ENCODE assay signal across 1 cellular context in the genomic region with DNA sequence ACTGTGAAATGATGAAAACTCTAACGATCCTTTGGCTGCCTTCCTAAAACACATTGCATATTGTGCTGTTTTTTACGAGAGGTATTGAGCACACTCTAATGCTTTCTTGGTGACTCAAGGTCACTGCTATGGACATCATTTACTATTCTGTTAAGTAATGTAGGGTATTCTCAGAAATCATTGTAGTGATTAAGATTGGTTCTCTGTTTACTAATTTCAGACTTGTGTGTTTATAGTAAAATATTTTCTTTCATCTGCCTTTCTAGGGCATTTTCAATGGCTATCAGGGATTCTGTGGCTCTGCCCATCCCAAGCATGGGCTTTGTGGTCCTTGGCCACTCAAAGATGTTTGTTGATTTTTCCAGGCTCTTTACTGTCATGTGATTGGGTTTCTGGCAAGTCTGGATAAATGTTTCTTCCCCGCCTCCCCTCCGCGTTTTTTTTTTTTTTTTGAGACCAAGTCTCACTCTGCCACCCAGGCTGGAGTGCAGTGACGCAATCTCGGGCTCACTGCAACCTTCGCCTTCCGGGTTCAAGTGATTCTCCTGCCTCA.
TF ChIP-seq lines count a peak whose summit lies in the region.

No MANE protein-coding gene starts in this region.

TF ChIP-seq in HEK293, 187 proteins besides CTCF, POLR2A, EP300 and RAD21 (continued from another document and continues in another):
- TF ChIP-seq, protein P1, sequence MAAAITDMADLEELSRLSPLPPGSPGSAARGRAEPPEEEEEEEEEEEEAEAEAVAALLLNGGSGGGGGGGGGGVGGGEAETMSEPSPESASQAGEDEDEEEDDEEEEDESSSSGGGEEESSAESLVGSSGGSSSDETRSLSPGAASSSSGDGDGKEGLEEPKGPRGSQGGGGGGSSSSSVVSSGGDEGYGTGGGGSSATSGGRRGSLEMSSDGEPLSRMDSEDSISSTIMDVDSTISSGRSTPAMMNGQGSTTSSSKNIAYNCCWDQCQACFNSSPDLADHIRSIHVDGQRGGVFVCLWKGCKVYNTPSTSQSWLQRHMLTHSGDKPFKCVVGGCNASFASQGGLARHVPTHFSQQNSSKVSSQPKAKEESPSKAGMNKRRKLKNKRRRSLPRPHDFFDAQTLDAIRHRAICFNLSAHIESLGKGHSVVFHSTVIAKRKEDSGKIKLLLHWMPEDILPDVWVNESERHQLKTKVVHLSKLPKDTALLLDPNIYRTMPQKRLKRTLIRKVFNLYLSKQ (tag by site-specific recombination; IDR thresholded peaks at IDR 0.05; ENCODE audit: borderline replicate concordance) = no peak
- TF ChIP-seq SP7 (tag by site-specific recombination; IDR thresholded peaks at IDR 0.05) (0 out of 2 replicates have a peak, but pooled peaks have one; percentile 13), ZNF664 (tag by site-specific recombination; IDR thresholded peaks at IDR 0.05) (no peak), ZNF335 (tag by site-specific recombination; conservative IDR thresholded peaks at IDR 0.05) (peak; percentile 32), ZNF175 (tag by site-specific recombination; IDR thresholded peaks at IDR 0.05) (no peak), ZNF654 (tag by site-specific recombination; IDR thresholded peaks at IDR 0.05; ENCODE audit: low read depth) (no peak), ZNF626 (tag by site-specific recombination; IDR thresholded peaks at IDR 0.05) (no peak), ZNF140 (tag by site-specific recombination; IDR thresholded peaks at IDR 0.05) (no peak), ZNF629 (tag by site-specific recombination; IDR thresholded peaks at IDR 0.05) (peak; percentile 43; the same call in 1 of the 2 replicates), SP2 (tag by site-specific recombination; IDR thresholded peaks at IDR 0.05) (peak; percentile 52), ZNF350 (tag by site-specific recombination; IDR thresholded peaks at IDR 0.05) (no peak), ZNF394 (tag by site-specific recombination; IDR thresholded peaks at IDR 0.05; ENCODE audit: borderline replicate concordance) (no peak), ZNF423 (tag by site-specific recombination; IDR thresholded peaks at IDR 0.05) (no peak), KLF1 (tag by site-specific recombination; IDR thresholded peaks at IDR 0.05) (0 out of 2 replicates have a peak, but pooled peaks have one; percentile 10), ZNF785 (tag by site-specific recombination; IDR thresholded peaks at IDR 0.05) (no peak), ZNF768 (tag by site-specific recombination; IDR thresholded peaks at IDR 0.05) (no peak), ZNF624 (tag by site-specific recombination; IDR thresholded peaks at IDR 0.05) (no peak), ZNF514 (tag by site-specific recombination; IDR thresholded peaks at IDR 0.05) (no peak), ZBTB21 (tag by site-specific recombination; IDR thresholded peaks at IDR 0.05) (no peak), MEIS1 (CRISPR knock-in tag; IDR thresholded peaks at IDR 0.05; ENCODE audit: borderline replicate concordance) (no peak), ZNF24 (tag by site-specific recombination; IDR thresholded peaks at IDR 0.05) (no peak; the same call in 1 of the 2 replicates), ZBTB1 (tag by site-specific recombination; IDR thresholded peaks at IDR 0.05) (no peak), ZFP41 (tag by site-specific recombination; IDR thresholded peaks at IDR 0.05; ENCODE audit: borderline replicate concordance) (no peak), ZNF132 (tag by site-specific recombination; IDR thresholded peaks at IDR 0.05; ENCODE audit: borderline replicate concordance) (no peak), SP3 (tag by site-specific recombination; IDR thresholded peaks at IDR 0.05) (no peak), ZNF433 (tag by site-specific recombination; IDR thresholded peaks at IDR 0.05; ENCODE audit: low read depth) (no peak), ZNF585B (tag by site-specific recombination; IDR thresholded peaks at IDR 0.05) (no peak), ZSCAN16 (tag by site-specific recombination; IDR thresholded peaks at IDR 0.05) (no peak), ZNF121 (tag by site-specific recombination; IDR thresholded peaks at IDR 0.05) (no peak), ZNF155 (tag by site-specific recombination; IDR thresholded peaks at IDR 0.05) (no peak), ZNF600 (tag by site-specific recombination; IDR thresholded peaks at IDR 0.05) (0 out of 2 replicates have a peak, but pooled peaks have one; percentile 15)
- TF ChIP-seq, protein P2, sequence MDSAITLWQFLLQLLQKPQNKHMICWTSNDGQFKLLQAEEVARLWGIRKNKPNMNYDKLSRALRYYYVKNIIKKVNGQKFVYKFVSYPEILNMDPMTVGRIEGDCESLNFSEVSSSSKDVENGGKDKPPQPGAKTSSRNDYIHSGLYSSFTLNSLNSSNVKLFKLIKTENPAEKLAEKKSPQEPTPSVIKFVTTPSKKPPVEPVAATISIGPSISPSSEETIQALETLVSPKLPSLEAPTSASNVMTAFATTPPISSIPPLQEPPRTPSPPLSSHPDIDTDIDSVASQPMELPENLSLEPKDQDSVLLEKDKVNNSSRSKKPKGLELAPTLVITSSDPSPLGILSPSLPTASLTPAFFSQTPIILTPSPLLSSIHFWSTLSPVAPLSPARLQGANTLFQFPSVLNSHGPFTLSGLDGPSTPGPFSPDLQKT (IDR thresholded peaks at IDR 0.05; ENCODE audit: borderline replicate concordance, low read depth, low read length) = no peak
- TF ChIP-seq, protein P3, sequence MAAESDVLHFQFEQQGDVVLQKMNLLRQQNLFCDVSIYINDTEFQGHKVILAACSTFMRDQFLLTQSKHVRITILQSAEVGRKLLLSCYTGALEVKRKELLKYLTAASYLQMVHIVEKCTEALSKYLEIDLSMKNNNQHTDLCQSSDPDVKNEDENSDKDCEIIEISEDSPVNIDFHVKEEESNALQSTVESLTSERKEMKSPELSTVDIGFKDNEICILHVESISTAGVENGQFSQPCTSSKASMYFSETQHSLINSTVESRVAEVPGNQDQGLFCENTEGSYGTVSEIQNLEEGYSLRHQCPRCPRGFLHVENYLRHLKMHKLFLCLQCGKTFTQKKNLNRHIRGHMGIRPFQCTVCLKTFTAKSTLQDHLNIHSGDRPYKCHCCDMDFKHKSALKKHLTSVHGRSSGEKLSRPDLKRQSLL (tag by site-specific recombination; IDR thresholded peaks at IDR 0.05) = no peak
- TF ChIP-seq, protein P4, sequence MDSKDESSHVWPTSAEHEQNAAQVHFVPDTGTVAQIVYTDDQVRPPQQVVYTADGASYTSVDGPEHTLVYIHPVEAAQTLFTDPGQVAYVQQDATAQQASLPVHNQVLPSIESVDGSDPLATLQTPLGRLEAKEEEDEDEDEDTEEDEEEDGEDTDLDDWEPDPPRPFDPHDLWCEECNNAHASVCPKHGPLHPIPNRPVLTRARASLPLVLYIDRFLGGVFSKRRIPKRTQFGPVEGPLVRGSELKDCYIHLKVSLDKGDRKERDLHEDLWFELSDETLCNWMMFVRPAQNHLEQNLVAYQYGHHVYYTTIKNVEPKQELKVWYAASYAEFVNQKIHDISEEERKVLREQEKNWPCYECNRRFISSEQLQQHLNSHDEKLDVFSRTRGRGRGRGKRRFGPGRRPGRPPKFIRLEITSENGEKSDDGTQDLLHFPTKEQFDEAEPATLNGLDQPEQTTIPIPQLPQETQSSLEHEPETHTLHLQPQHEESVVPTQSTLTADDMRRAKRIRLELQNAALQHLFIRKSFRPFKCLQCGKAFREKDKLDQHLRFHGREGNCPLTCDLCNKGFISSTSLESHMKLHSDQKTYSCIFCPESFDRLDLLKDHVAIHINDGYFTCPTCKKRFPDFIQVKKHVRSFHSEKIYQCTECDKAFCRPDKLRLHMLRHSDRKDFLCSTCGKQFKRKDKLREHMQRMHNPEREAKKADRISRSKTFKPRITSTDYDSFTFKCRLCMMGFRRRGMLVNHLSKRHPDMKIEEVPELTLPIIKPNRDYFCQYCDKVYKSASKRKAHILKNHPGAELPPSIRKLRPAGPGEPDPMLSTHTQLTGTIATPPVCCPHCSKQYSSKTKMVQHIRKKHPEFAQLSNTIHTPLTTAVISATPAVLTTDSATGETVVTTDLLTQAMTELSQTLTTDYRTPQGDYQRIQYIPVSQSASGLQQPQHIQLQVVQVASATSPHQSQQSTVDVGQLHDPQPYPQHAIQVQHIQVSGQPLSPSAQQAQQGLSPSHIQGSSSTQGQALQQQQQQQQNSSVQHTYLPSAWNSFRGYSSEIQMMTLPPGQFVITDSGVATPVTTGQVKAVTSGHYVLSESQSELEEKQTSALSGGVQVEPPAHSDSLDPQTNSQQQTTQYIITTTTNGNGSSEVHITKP (tag by site-specific recombination; IDR thresholded peaks at IDR 0.05) = no peak
- TF ChIP-seq, protein P5, sequence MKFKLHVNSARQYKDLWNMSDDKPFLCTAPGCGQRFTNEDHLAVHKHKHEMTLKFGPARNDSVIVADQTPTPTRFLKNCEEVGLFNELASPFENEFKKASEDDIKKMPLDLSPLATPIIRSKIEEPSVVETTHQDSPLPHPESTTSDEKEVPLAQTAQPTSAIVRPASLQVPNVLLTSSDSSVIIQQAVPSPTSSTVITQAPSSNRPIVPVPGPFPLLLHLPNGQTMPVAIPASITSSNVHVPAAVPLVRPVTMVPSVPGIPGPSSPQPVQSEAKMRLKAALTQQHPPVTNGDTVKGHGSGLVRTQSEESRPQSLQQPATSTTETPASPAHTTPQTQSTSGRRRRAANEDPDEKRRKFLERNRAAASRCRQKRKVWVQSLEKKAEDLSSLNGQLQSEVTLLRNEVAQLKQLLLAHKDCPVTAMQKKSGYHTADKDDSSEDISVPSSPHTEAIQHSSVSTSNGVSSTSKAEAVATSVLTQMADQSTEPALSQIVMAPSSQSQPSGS (tag by site-specific recombination; IDR thresholded peaks at IDR 0.05; ENCODE audit: low read depth) = no peak
- TF ChIP-seq, protein P6, sequence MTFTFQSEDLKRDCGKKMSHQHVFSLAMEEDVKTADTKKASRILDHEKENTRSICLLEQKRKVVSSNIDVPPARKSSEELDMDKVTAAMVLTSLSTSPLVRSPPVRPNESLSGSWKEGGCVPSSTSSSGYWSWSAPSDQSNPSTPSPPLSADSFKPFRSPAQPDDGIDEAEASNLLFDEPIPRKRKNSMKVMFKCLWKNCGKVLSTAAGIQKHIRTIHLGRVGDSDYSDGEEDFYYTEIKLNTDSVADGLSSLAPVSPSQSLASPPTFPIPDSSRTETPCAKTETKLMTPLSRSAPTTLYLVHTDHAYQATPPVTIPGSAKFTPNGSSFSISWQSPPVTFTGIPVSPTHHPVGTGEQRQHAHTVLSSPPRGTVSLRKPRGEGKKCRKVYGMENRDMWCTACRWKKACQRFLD (tag by site-specific recombination; IDR thresholded peaks at IDR 0.05) = no peak
- TF ChIP-seq, protein P7, sequence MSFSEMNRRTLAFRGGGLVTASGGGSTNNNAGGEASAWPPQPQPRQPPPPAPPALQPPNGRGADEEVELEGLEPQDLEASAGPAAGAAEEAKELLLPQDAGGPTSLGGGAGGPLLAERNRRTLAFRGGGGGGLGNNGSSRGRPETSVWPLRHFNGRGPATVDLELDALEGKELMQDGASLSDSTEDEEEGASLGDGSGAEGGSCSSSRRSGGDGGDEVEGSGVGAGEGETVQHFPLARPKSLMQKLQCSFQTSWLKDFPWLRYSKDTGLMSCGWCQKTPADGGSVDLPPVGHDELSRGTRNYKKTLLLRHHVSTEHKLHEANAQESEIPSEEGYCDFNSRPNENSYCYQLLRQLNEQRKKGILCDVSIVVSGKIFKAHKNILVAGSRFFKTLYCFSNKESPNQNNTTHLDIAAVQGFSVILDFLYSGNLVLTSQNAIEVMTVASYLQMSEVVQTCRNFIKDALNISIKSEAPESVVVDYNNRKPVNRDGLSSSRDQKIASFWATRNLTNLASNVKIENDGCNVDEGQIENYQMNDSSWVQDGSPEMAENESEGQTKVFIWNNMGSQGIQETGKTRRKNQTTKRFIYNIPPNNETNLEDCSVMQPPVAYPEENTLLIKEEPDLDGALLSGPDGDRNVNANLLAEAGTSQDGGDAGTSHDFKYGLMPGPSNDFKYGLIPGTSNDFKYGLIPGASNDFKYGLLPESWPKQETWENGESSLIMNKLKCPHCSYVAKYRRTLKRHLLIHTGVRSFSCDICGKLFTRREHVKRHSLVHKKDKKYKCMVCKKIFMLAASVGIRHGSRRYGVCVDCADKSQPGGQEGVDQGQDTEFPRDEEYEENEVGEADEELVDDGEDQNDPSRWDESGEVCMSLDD (tag by site-specific recombination; IDR thresholded peaks at IDR 0.05) = no peak
- TF ChIP-seq, protein P8, sequence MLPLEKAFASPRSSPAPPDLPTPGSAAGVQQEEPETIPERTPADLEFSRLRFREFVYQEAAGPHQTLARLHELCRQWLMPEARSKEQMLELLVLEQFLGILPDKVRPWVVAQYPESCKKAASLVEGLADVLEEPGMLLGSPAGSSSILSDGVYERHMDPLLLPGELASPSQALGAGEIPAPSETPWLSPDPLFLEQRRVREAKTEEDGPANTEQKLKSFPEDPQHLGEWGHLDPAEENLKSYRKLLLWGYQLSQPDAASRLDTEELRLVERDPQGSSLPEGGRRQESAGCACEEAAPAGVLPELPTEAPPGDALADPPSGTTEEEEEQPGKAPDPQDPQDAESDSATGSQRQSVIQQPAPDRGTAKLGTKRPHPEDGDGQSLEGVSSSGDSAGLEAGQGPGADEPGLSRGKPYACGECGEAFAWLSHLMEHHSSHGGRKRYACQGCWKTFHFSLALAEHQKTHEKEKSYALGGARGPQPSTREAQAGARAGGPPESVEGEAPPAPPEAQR (tag by site-specific recombination; IDR thresholded peaks at IDR 0.05) = no peak
- TF ChIP-seq, protein P9, sequence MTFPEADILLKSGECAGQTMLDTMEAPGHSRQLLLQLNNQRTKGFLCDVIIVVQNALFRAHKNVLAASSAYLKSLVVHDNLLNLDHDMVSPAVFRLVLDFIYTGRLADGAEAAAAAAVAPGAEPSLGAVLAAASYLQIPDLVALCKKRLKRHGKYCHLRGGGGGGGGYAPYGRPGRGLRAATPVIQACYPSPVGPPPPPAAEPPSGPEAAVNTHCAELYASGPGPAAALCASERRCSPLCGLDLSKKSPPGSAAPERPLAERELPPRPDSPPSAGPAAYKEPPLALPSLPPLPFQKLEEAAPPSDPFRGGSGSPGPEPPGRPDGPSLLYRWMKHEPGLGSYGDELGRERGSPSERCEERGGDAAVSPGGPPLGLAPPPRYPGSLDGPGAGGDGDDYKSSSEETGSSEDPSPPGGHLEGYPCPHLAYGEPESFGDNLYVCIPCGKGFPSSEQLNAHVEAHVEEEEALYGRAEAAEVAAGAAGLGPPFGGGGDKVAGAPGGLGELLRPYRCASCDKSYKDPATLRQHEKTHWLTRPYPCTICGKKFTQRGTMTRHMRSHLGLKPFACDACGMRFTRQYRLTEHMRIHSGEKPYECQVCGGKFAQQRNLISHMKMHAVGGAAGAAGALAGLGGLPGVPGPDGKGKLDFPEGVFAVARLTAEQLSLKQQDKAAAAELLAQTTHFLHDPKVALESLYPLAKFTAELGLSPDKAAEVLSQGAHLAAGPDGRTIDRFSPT (tag by site-specific recombination; IDR thresholded peaks at IDR 0.05) = peak; percentile 45; the same call in 1 of the 2 replicates
- TF ChIP-seq, protein P10, sequence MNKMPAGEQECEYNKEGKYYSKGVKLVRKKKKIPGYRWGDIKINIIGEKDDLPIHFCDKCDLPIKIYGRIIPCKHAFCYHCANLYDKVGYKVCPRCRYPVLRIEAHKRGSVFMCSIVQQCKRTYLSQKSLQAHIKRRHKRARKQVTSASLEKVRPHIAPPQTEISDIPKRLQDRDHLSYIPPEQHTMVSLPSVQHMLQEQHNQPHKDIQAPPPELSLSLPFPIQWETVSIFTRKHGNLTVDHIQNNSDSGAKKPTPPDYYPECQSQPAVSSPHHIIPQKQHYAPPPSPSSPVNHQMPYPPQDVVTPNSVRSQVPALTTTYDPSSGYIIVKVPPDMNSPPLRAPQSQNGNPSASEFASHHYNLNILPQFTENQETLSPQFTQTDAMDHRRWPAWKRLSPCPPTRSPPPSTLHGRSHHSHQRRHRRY (tag by site-specific recombination; IDR thresholded peaks at IDR 0.05) = no peak
